ENCODE assay signal across 16 cellular contexts in the genomic region with DNA sequence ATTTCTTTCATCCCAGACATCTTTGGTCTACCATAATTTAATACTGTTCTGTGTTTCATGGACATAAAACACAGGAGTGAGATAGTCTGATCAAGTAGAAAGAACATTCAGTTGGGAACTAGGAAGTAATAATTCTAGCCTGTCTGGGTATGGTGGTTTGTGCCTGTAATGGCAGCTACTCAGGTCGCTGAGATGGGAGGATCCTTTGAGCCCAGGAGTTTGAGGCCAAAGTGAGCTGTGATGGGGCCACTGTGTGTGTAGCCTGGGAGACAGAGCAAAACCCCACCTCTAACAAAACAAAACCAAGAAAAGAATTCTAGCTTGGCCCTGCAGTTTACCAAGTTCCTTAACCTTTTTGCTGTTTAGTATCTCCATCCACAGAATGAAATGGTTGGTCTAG.
"Had no signal": no experiment of that assay in that cellular context is flagged by ENCODE, and none has a peak within 500 bp of the region (broad histone marks: within the 10 kb centered on the region; RNA-seq: fewer than 3 reads in every experiment).

No MANE protein-coding gene starts in this region.

- H3K4me3 ChIP-seq: colonic mucosa, gastrocnemius medialis, left ventricle myocardium inferior, pancreas, right lobe of liver, smooth muscle cell, thoracic aorta had no signal

- ATAC-seq: gastrocnemius medialis; naive thymus-derived CD4-positive, alpha-beta T cell; pancreas; right lobe of liver had no signal

- DNase-seq: activated CD4-positive, alpha-beta T cell treated with anti-CD3 and anti-CD28 coated beads, Interleukin-2, amount 10 ng/mL, durations not matched to agents 7 days and 5 days; activated gamma-delta T cell treated with Interleukin-2 at 50 U/mL for 16 hours; activated naive CD8-positive, alpha-beta T cell treated with anti-CD3 and anti-CD28 coated beads for 36 hours; amniotic stem cell; colonic mucosa; gastrocnemius medialis; left ventricle myocardium inferior; naive thymus-derived CD4-positive, alpha-beta T cell; pancreas; right lobe of liver; stimulated activated CD4-positive, alpha-beta T cell treated with anti-CD3 and anti-CD28 coated beads, Interleukin-4, amount 100 ng/mL, for 1 hour had no signal

- H3K4me3 Mint-ChIP-seq: activated CD4-positive, alpha-beta T cell treated with anti-CD3 and anti-CD28 coated beads, Interleukin-2, amount 10 ng/mL, durations not matched to agents 7 days and 5 days; activated naive CD8-positive, alpha-beta T cell treated with anti-CD3 and anti-CD28 coated beads for 36 hours; activated T-helper 1 cell treated with anti-CD3 and anti-CD28 coated beads, Interleukin-12 subunit alpha, Interleukin-12 subunit beta, Interleukin-2, Interleukin-4 antibody, amounts not matched to agents 30 ng/mL and 10 ng/mL and 1 ng/mL, durations not matched to agents 14 hours and 24 hours and 36 hours; memory B cell; naive thymus-derived CD4-positive, alpha-beta T cell had no signal

- H3K27me3 Mint-ChIP-seq: activated CD4-positive, alpha-beta T cell treated with anti-CD3 and anti-CD28 coated beads, Interleukin-2, amount 10 ng/mL, durations not matched to agents 7 days and 5 days; activated naive CD8-positive, alpha-beta T cell treated with anti-CD3 and anti-CD28 coated beads for 36 hours; memory B cell; naive thymus-derived CD4-positive, alpha-beta T cell had no signal

- H3K4me1 ChIP-seq: colonic mucosa had no signal

- H3K36me3 ChIP-seq: colonic mucosa, gastrocnemius medialis, left ventricle myocardium inferior, pancreas, right lobe of liver, thoracic aorta had no signal

- H3K27ac ChIP-seq: colonic mucosa, gastrocnemius medialis, left ventricle myocardium inferior, neutrophil, pancreas, right lobe of liver, thoracic aorta had no signal

- H3K27ac Mint-ChIP-seq: activated CD4-positive, alpha-beta T cell treated with anti-CD3 and anti-CD28 coated beads, Interleukin-2, amount 10 ng/mL, durations not matched to agents 7 days and 5 days; activated naive CD8-positive, alpha-beta T cell treated with anti-CD3 and anti-CD28 coated beads for 36 hours; activated T-helper 1 cell treated with anti-CD3 and anti-CD28 coated beads, Interleukin-12 subunit alpha, Interleukin-12 subunit beta, Interleukin-2, Interleukin-4 antibody, amounts not matched to agents 30 ng/mL and 10 ng/mL and 1 ng/mL, durations not matched to agents 14 hours and 24 hours and 36 hours; memory B cell had no signal

- H3K9me3 Mint-ChIP-seq: activated CD4-positive, alpha-beta T cell treated with anti-CD3 and anti-CD28 coated beads, Interleukin-2, amount 10 ng/mL, durations not matched to agents 7 days and 5 days; activated naive CD8-positive, alpha-beta T cell treated with anti-CD3 and anti-CD28 coated beads for 36 hours; activated T-helper 1 cell treated with anti-CD3 and anti-CD28 coated beads, Interleukin-12 subunit alpha, Interleukin-12 subunit beta, Interleukin-2, Interleukin-4 antibody, amounts not matched to agents 30 ng/mL and 10 ng/mL and 1 ng/mL, durations not matched to agents 14 hours and 24 hours and 36 hours; memory B cell; naive thymus-derived CD4-positive, alpha-beta T cell had no signal

- H3K27me3 ChIP-seq: colonic mucosa, gastrocnemius medialis, neutrophil, pancreas, right lobe of liver had no signal

- H3K9me3 ChIP-seq: colonic mucosa, gastrocnemius medialis, left ventricle myocardium inferior, neutrophil, pancreas, right lobe of liver, thoracic aorta had no signal
